Comparison of ENCODE assay signal across 9 cellular contexts in genomic region chr16:10738231-10739077, GRCh38. TPM values are rescaled to one million over a fixed set of nuclear protein-coding genes. Genes with fewer than 3 reads are reported as not detected.
A peak's percentile ranks its signal among the peaks of the same experiment; 100 is the strongest.
DNase-seq lines count a peak whose midpoint lies in the region; ATAC-seq and TF ChIP-seq lines count a peak whose summit lies in the region.
"Had no signal": no experiment of that assay in that cellular context is flagged by ENCODE, and none has a peak within 500 bp of the region (broad histone marks: within the 10 kb centered on the region; RNA-seq: fewer than 3 reads in every experiment).

No MANE protein-coding gene starts in this region.

- peak; percentile 76 for ATAC-seq in GM19351 (IDR thresholded peaks at IDR 0.05; ENCODE audit: unreplicated experiment)
- peak; percentile 56 for ATAC-seq in HG03280 (IDR thresholded peaks at IDR 0.05; ENCODE audit: unreplicated experiment)

- no peaks in the 10 kb centered on the region for H3K27me3 Mint-ChIP-seq in chondrocyte (ENCODE audit: low read depth)

- TF ChIP-seq CTCF in chondrocyte (IDR thresholded peaks at IDR 0.05) = no peak

- H4K20me1 ChIP-seq in BLaER1 treated with 17β-estradiol and CSF1 and Interleukin-3, amounts not matched to agents 10 nM and 100 nM = no peaks in the 10 kb centered on the region

- peak; percentile 32 to 57 for DNase-seq in SW 1271 (lab: John Stamatoyannopoulos, UW)
- peak; percentile 27 for DNase-seq in chondrocyte (ENCODE audit: low spot score)
- peak; percentile 69 to 82 for DNase-seq in lung microvascular endothelial cell (ENCODE audit: low read depth in 2 of 2)
- DNase-seq in stromal cell of bone marrow (ENCODE audit: low read depth) = peak; percentile 77
- DNase-seq in GOT3 (lab: John Stamatoyannopoulos, UW) = no peak

- H3K9me3 ChIP-seq in BLaER1 treated with 17β-estradiol and CSF1 and Interleukin-3, amounts not matched to agents 10 nM and 100 nM (replicated peaks in 1 of 11) = peaks cover 0 to 6% (median 3%) of the 10 kb centered on the region in 11 experiments; a peak in 11 of 22 replicates

- H3K27ac ChIP-seq in BLaER1 treated with 17β-estradiol and CSF1 and Interleukin-3, amounts not matched to agents 10 nM and 100 nM = peak overlapping the region in 10 of 11 experiments; percentile 46 to 84 (median 79); a peak in 18 of 22 replicates

- no peaks in the 10 kb centered on the region for H3K36me3 Mint-ChIP-seq in chondrocyte (ENCODE audit: low read depth)

- peak overlapping the region; percentile 74 for H3K27ac Mint-ChIP-seq in chondrocyte (ENCODE audit: unreplicated experiment)
- H3K27ac Mint-ChIP-seq: nephron had no signal

- peak overlapping the region; percentile 43 to 86 (median 75) for H3K4me2 ChIP-seq in BLaER1 treated with 17β-estradiol and CSF1 and Interleukin-3, amounts not matched to agents 10 nM and 100 nM

- no peaks in the 10 kb centered on the region for H3K9me3 Mint-ChIP-seq in chondrocyte (ENCODE audit: low read depth)
- H3K9me3 Mint-ChIP-seq: nephron had no signal

- no peaks in the 10 kb centered on the region for H3K36me3 ChIP-seq in BLaER1 treated with 17β-estradiol and CSF1 and Interleukin-3, amounts not matched to agents 10 nM and 100 nM

- peak overlapping the region in 6 of 11 experiments; percentile 3 to 44 (median 38); a peak in 7 of 22 replicates for H3K9ac ChIP-seq in BLaER1 treated with 17β-estradiol and CSF1 and Interleukin-3, amounts not matched to agents 10 nM and 100 nM

- H3K4me1 ChIP-seq in BLaER1 treated with 17β-estradiol and CSF1 and Interleukin-3, amounts not matched to agents 10 nM and 100 nM = peaks cover 47 to 60% (median 52%) of the 10 kb centered on the region in 10 experiments

- no peak overlapping the region for H3K4me3 Mint-ChIP-seq in chondrocyte (ENCODE audit: unreplicated experiment)
- H3K4me3 Mint-ChIP-seq: nephron had no signal

- no peak overlapping the region for H3K4me3 ChIP-seq in BLaER1 treated with 17β-estradiol and CSF1 and Interleukin-3, amounts not matched to agents 10 nM and 100 nM

- no peaks in the 10 kb centered on the region for H3K27me3 ChIP-seq in BLaER1 treated with 17β-estradiol and CSF1 and Interleukin-3, amounts not matched to agents 10 nM and 100 nM

- peaks cover 23% of the 10 kb centered on the region for H3K4me1 Mint-ChIP-seq in chondrocyte (ENCODE audit: low read depth)

RNA-seq across cellular contexts. Expression of gene NUBP1, which starts 5.2 kb away (rescaled TPM):
- total RNA-seq in chondrocyte (17.2 to 20.0 TPM (median 18.5 TPM) in 3 replicates), lung microvascular endothelial cell (21.1 and 27.6 TPM in 2 replicates)

RNA-seq across cellular contexts. Expression of gene TEKT5, which starts 43.7 kb away (rescaled TPM):
- total RNA-seq in chondrocyte (not detected in 3 replicates), lung microvascular endothelial cell (not detected in 2 replicates)
